Comparison of ENCODE assay signal across 16 cellular contexts in the genomic region with DNA sequence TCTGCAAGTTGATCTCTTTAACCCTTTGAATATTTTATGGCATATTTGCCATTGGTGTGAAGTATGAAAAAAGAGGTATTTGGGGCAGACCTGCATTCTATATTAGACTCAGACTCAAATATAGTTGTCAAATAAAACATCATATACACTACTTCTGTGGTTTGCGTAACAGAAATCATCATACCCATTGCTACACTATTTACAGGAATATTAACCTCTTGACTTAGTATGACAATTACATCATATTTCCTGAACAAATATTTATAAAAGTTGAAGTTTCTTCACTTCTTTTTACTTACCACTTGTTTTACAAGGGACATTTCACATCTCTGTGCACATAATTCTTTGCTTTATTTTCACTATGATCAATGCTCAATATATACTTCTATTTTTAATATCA.
DNase-seq lines count a peak whose midpoint lies in the region; ATAC-seq and TF ChIP-seq lines count a peak whose summit lies in the region.
"Had no signal": no experiment of that assay in that cellular context is flagged by ENCODE, and none has a peak within 500 bp of the region (broad histone marks: within the 10 kb centered on the region; RNA-seq: fewer than 3 reads in every experiment).

No MANE protein-coding gene starts in this region.

- DNase-seq in DMS53 (lab: John Stamatoyannopoulos, UW) (peak; percentile 32), PC-3 (peak; percentile 22), fibroblast of villous mesenchyme (ENCODE audit: low read depth) (peak; percentile 56), NCI-H2227 treated with DMSO at 0.1 percent for 48 hours (lab: John Stamatoyannopoulos, UW) (no peak), GM10248 (ENCODE audit: extremely low spot score) (no peak), HuH-7 (ENCODE audit: low spot score) (no peak)
- DNase-seq: BE2C; CD4-positive, alpha-beta T cell; CD8-positive, alpha-beta memory T cell; DMS 273 treated with DMSO at 0.1 percent for 48 hours; DND-41; H9 had no signal

- intact Hi-C loops in PC-3 (cut with micrococcal nuclease) = no loop called here

- no peak overlapping the region for H3K4me2 ChIP-seq in PC-3 (ENCODE audit: low read length)
- H3K4me2 ChIP-seq: BLaER1 treated with 17β-estradiol and CSF1 and Interleukin-3, amounts not matched to agents 10 nM and 100 nM; GM23338 had no signal

- H3K79me2 ChIP-seq in PC-3 (ENCODE audit: low read length) = no peaks in the 10 kb centered on the region

- H3F3A ChIP-seq in PC-3 (ENCODE audit: low read length, unreplicated experiment) = no peaks in the 10 kb centered on the region

- H3K27me3 ChIP-seq in PC-3 (ENCODE audit: low read length) = no peaks in the 10 kb centered on the region
- H3K27me3 ChIP-seq: BE2C; BLaER1 treated with 17β-estradiol and CSF1 and Interleukin-3, amounts not matched to agents 10 nM and 100 nM had no signal

- no peaks in the 10 kb centered on the region for H3K9me2 ChIP-seq in PC-3 (replicated peaks; ENCODE audit: low read length)

- H3K4me1 ChIP-seq in PC-3 (ENCODE audit: insufficient read depth, low read length) = peaks cover 9% of the 10 kb centered on the region; the same call in 1 of the 2 replicates
- H3K4me1 ChIP-seq: BE2C had no signal

- ATAC-seq in PC-3 = peak; percentile 45
- ATAC-seq: GM12878, GM23338, HCT116 had no signal

- H3K27ac ChIP-seq in PC-3 (ENCODE audit: low read length) = no peak overlapping the region
- H3K27ac ChIP-seq: BLaER1 treated with 17β-estradiol and CSF1 and Interleukin-3, amounts not matched to agents 10 nM and 100 nM had no signal

- POLR2A ChIA-PET in PC-3 (lab: Charles Lee; ENCODE audit: unreplicated experiment) (no interaction called here), GM10248 (lab: Yijun Ruan, JAX) (no interaction called here)

- no peak for TF ChIP-seq CTCF in PC-3 (conservative IDR thresholded peaks at IDR 0.05; ENCODE audit: low read depth, low read length)
- no peak for TF ChIP-seq CTCF in fibroblast of villous mesenchyme (IDR thresholded peaks at IDR 0.05; ENCODE audit: insufficient read depth, low read depth, low read length)
- no peak for TF ChIP-seq CTCF in GM10248 (IDR thresholded peaks at IDR 0.05; ENCODE audit: control extremely low read depth, extremely low read depth, low read depth, missing control alignments)

- no peaks in the 10 kb centered on the region for H3K36me3 ChIP-seq in PC-3 (ENCODE audit: low read depth, low read length)
- H3K36me3 ChIP-seq: BE2C; BLaER1 treated with 17β-estradiol and CSF1 and Interleukin-3, amounts not matched to agents 10 nM and 100 nM had no signal

- no TSS peak for BruUV-seq in PC-3 (replicated peaks; lab: Mats Ljungman, UMichigan)

- H2AFZ ChIP-seq in PC-3 (ENCODE audit: low read length) = no peak overlapping the region
- H2AFZ ChIP-seq: GM23338 had no signal

- CTCF ChIA-PET in PC-3 (lab: Charles Lee) (no interaction called here), GM10248 (lab: Yijun Ruan, JAX) (no interaction called here)

- no peaks in the 10 kb centered on the region for H3K9me3 ChIP-seq in PC-3 (ENCODE audit: low read length)
- H3K9me3 ChIP-seq: BE2C had no signal

- H3K4me3 ChIP-seq in PC-3 (ENCODE audit: low read length) (no peak overlapping the region), fibroblast of villous mesenchyme (ENCODE audit: low read depth, low read length) (no peak overlapping the region)
- H3K4me3 ChIP-seq: BLaER1 treated with 17β-estradiol and CSF1 and Interleukin-3, amounts not matched to agents 10 nM and 100 nM; GM12878; GM23338 had no signal

- H3K9ac ChIP-seq in PC-3 (ENCODE audit: low read length) = no peak overlapping the region
- H3K9ac ChIP-seq: BLaER1 treated with 17β-estradiol and CSF1 and Interleukin-3, amounts not matched to agents 10 nM and 100 nM had no signal

- H4K20me1 ChIP-seq in PC-3 (ENCODE audit: low read length) = no peaks in the 10 kb centered on the region
- H4K20me1 ChIP-seq: BLaER1 treated with 17β-estradiol and CSF1 and Interleukin-3, amounts not matched to agents 10 nM and 100 nM had no signal

Comparison
In these comparisons a context has a peak if more than half of its experiments do, and no peak if none do; other contexts are left out.
1. DNase-seq: peak in DMS53 (single experiment), PC-3 (single experiment) and fibroblast of villous mesenchyme (single experiment); none in NCI-H2227 treated with DMSO at 0.1 percent for 48 hours (single experiment), GM10248 (single experiment) and HuH-7 (single experiment).